14 cellular contexts compared by ENCODE assay signal in the genomic region with DNA sequence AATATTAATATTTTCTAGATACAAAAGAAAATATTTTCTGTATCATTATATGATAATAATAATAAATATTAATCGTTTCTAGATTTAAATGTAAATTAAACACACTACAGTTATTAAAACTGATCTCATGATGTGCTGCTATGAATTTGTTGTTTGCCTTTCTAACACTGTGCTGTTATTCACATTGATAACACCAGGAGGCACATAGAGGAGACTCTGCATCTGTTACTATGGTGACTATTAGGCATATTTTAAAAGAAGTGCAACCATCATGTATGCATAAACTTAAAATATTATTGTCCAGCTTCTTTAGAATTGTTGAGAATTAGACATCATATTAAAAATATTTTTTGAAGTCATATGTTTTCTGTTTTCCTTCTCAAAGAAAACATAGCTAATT. TPM values are rescaled to one million over a fixed set of nuclear protein-coding genes. Genes with fewer than 3 reads are reported as not detected.
DNase-seq lines count a peak whose midpoint lies in the region; ATAC-seq, FAIRE-seq and TF ChIP-seq lines count a peak whose summit lies in the region.
"Had no signal": no experiment of that assay in that cellular context is flagged by ENCODE, and none has a peak within 500 bp of the region (broad histone marks: within the 10 kb centered on the region; RNA-seq: fewer than 3 reads in every experiment).

No MANE protein-coding gene starts in this region.

- CTCF ChIA-PET in A673 (lab: Charles Lee): no interaction called here
- CTCF ChIA-PET in activated naive CD4-positive, alpha-beta T cell treated with anti-CD3 and anti-CD28 coated beads for 36 hours (lab: Charles Lee): no interaction called here

- peaks cover 9% of the 10 kb centered on the region for H3K9me3 Mint-ChIP-seq in astrocyte (ENCODE audit: unreplicated experiment)
- H3K9me3 Mint-ChIP-seq in activated naive CD4-positive, alpha-beta T cell treated with anti-CD3 and anti-CD28 coated beads for 36 hours: no peaks in the 10 kb centered on the region

- no peak for ATAC-seq in GM19467 (IDR thresholded peaks at IDR 0.05; ENCODE audit: unreplicated experiment)

- H4K20me1 ChIP-seq in astrocyte (ENCODE audit: insufficient read depth, low read length) (no peaks in the 10 kb centered on the region), hepatocyte (ENCODE audit: insufficient read depth, poor library complexity, severe bottlenecking) (no peaks in the 10 kb centered on the region)

- no peaks in the 10 kb centered on the region for H3K36me3 Mint-ChIP-seq in astrocyte (ENCODE audit: low read depth, unreplicated experiment)
- H3K36me3 Mint-ChIP-seq in activated naive CD4-positive, alpha-beta T cell treated with anti-CD3 and anti-CD28 coated beads for 36 hours (ENCODE audit: low read depth): no peaks in the 10 kb centered on the region
- H3K36me3 Mint-ChIP-seq: CD8-positive, alpha-beta memory T cell had no signal

- H3K4me3 ChIP-seq in A673 (ENCODE audit: low read depth, low read length, poor library complexity, severe bottlenecking): no peak overlapping the region
- no peak overlapping the region for H3K4me3 ChIP-seq in astrocyte (ENCODE audit: insufficient read depth, low read depth, low read length)
- no peak overlapping the region for H3K4me3 ChIP-seq in hepatocyte
- H3K4me3 ChIP-seq: dorsolateral prefrontal cortex, prostate gland had no signal

- peaks cover 13% of the 10 kb centered on the region for H3K4me1 Mint-ChIP-seq in astrocyte (ENCODE audit: low read depth, unreplicated experiment)
- H3K4me1 Mint-ChIP-seq in activated naive CD4-positive, alpha-beta T cell treated with anti-CD3 and anti-CD28 coated beads for 36 hours (ENCODE audit: low read depth): no peaks in the 10 kb centered on the region
- H3K4me1 Mint-ChIP-seq: CD8-positive, alpha-beta memory T cell had no signal

- H3K9me3 ChIP-seq in A673 (ENCODE audit: low read depth, low read length, poor library complexity, severe bottlenecking) (peaks cover 10% of the 10 kb centered on the region), astrocyte (ENCODE audit: insufficient read depth, low read depth, low read length) (no peaks in the 10 kb centered on the region), hepatocyte (ENCODE audit: low read depth) (no peaks in the 10 kb centered on the region)
- H3K9me3 ChIP-seq: prostate gland had no signal

- H3K9ac ChIP-seq in astrocyte (ENCODE audit: low read length): no peak overlapping the region

- H3K4me3 Mint-ChIP-seq in astrocyte (ENCODE audit: unreplicated experiment): no peak overlapping the region
- H3K4me3 Mint-ChIP-seq in activated naive CD4-positive, alpha-beta T cell treated with anti-CD3 and anti-CD28 coated beads for 36 hours: no peak overlapping the region
- H3K4me3 Mint-ChIP-seq: activated T-cell treated with anti-CD3 and anti-CD28 coated beads, Interleukin-2, amount 50 U/mL, for 24 hours; CD8-positive, alpha-beta memory T cell had no signal

- no peak overlapping the region for H3K27ac ChIP-seq in A673 (ENCODE audit: low read depth, low read length, poor library complexity, severe bottlenecking)
- no peak overlapping the region for H3K27ac ChIP-seq in astrocyte (ENCODE audit: low read depth, low read length)
- no peak overlapping the region for H3K27ac ChIP-seq in hepatocyte
- H3K27ac ChIP-seq: dorsolateral prefrontal cortex, prostate gland had no signal

- H3K9me2 ChIP-seq in hepatocyte (replicated peaks; ENCODE audit: insufficient read depth): no peaks in the 10 kb centered on the region

- POLR2A ChIA-PET in A673 (lab: Charles Lee; ENCODE audit: low non-redundant PET): no interaction called here

- H3K27me3 ChIP-seq in A673 (replicated peaks; ENCODE audit: insufficient read depth, low read depth, low read length, poor library complexity) (no peaks in the 10 kb centered on the region), astrocyte (ENCODE audit: insufficient read depth, low read length) (no peaks in the 10 kb centered on the region), hepatocyte (no peaks in the 10 kb centered on the region)
- H3K27me3 ChIP-seq: dorsolateral prefrontal cortex had no signal

- H3K4me1 ChIP-seq in A673 (ENCODE audit: insufficient read depth, low read length, poor library complexity, severe bottlenecking): peaks cover 31% of the 10 kb centered on the region
- H3K4me1 ChIP-seq in astrocyte (ENCODE audit: insufficient read depth, low read length): no peaks in the 10 kb centered on the region
- no peaks in the 10 kb centered on the region for H3K4me1 ChIP-seq in hepatocyte (ENCODE audit: insufficient read depth)
- H3K4me1 ChIP-seq: prostate gland had no signal

- TF ChIP-seq CTCF in A673 (conservative IDR thresholded peaks at IDR 0.05; ENCODE audit: low read depth, low read length) (peak; percentile 57), astrocyte (IDR thresholded peaks at IDR 0.05; ENCODE audit: insufficient read depth, low read depth, low read length) (peak; percentile 51), hepatocyte (IDR thresholded peaks at IDR 0.05; ENCODE audit: poor library complexity) (peak; percentile 31)

- no peaks in the 10 kb centered on the region for H3K27me3 Mint-ChIP-seq in astrocyte (ENCODE audit: low read depth, unreplicated experiment)
- H3K27me3 Mint-ChIP-seq in activated naive CD4-positive, alpha-beta T cell treated with anti-CD3 and anti-CD28 coated beads for 36 hours (ENCODE audit: low read depth): no peaks in the 10 kb centered on the region
- H3K27me3 Mint-ChIP-seq: activated T-cell treated with anti-CD3 and anti-CD28 coated beads, Interleukin-2, amount 50 U/mL, for 24 hours; CD8-positive, alpha-beta memory T cell had no signal

- TF ChIP-seq RAD21 in Ishikawa (IDR thresholded peaks at IDR 0.05; ENCODE audit: low read depth): peak; percentile 52

- H3K79me2 ChIP-seq in astrocyte (ENCODE audit: insufficient read depth, low read length) (no peaks in the 10 kb centered on the region), hepatocyte (no peaks in the 10 kb centered on the region)

- 60% methylated on average over 1 of the region's 1 CpG for WGBS in hepatocyte (ENCODE audit: low lambda C conversion rate, missing lambda C conversion rate)

- no peak for TF ChIP-seq EP300 in Ishikawa (IDR thresholded peaks at IDR 0.05; ENCODE audit: borderline replicate concordance)

- H3K4me2 ChIP-seq in astrocyte (ENCODE audit: low read length): no peak overlapping the region
- H3K4me2 ChIP-seq in hepatocyte: no peak overlapping the region

- intact Hi-C loops in A673 (cut with micrococcal nuclease; ENCODE audit: unreplicated experiment): no loop called here
- intact Hi-C loops in activated naive CD4-positive, alpha-beta T cell treated with anti-CD3 and anti-CD28 coated beads for 36 hours (cut with micrococcal nuclease): no loop called here

- no peak overlapping the region for H3K27ac Mint-ChIP-seq in astrocyte (ENCODE audit: unreplicated experiment)
- no peak overlapping the region for H3K27ac Mint-ChIP-seq in activated naive CD4-positive, alpha-beta T cell treated with anti-CD3 and anti-CD28 coated beads for 36 hours
- H3K27ac Mint-ChIP-seq: activated T-cell treated with anti-CD3 and anti-CD28 coated beads, Interleukin-2, amount 50 U/mL, for 24 hours; CD8-positive, alpha-beta memory T cell had no signal

- H2AFZ ChIP-seq in astrocyte (ENCODE audit: low read depth, low read length) (no peak overlapping the region), hepatocyte (no peak overlapping the region)

- no peaks in the 10 kb centered on the region for H3K36me3 ChIP-seq in A673 (ENCODE audit: insufficient read depth, low read length, poor library complexity, severe bottlenecking)
- no peaks in the 10 kb centered on the region for H3K36me3 ChIP-seq in astrocyte (ENCODE audit: insufficient read depth, low read length)
- H3K36me3 ChIP-seq in hepatocyte (replicated peaks; ENCODE audit: insufficient read depth, low read depth): no peaks in the 10 kb centered on the region
- H3K36me3 ChIP-seq: prostate gland had no signal

- FAIRE-seq in astrocyte (lab: Jason Lieb, UNC): no peak

- no TSS peak for BruUV-seq in A673 (replicated peaks; lab: Mats Ljungman, UMichigan)

- DNase-seq in A673 (ENCODE audit: low spot score) (peak; percentile 55), astrocyte (ENCODE audit: low read depth) (peak; percentile 36), hepatocyte (ENCODE audit: low spot score) (no peak), putamen (ENCODE audit: low spot score) (no peak), NCI-H2196 (lab: John Stamatoyannopoulos, UW; ENCODE audit: unreplicated experiment) (no peak)
- DNase-seq in activated naive CD4-positive, alpha-beta T cell treated with anti-CD3 and anti-CD28 coated beads for 36 hours: no peak
- DNase-seq: activated T-cell treated with anti-CD3 and anti-CD28 coated beads, Interleukin-2, amount 50 U/mL, for 24 hours; CD8-positive, alpha-beta memory T cell; dorsolateral prefrontal cortex; Karpas-422; T-helper 9 cell had no signal

TF ChIP-seq in Ishikawa, 13 proteins besides CTCF, POLR2A, EP300 and RAD21 (continues in another document):
- TF ChIP-seq CREB1 (IDR thresholded peaks at IDR 0.05; ENCODE audit: low read depth) (no peak), YY1 (IDR thresholded peaks at IDR 0.05; ENCODE audit: low read depth) (no peak), ZBTB7A (IDR thresholded peaks at IDR 0.05; ENCODE audit: low read depth) (no peak)
- TF ChIP-seq, protein P1, sequence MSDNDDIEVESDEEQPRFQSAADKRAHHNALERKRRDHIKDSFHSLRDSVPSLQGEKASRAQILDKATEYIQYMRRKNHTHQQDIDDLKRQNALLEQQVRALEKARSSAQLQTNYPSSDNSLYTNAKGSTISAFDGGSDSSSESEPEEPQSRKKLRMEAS (IDR thresholded peaks at IDR 0.05): no peak
- TF ChIP-seq, protein P2, sequence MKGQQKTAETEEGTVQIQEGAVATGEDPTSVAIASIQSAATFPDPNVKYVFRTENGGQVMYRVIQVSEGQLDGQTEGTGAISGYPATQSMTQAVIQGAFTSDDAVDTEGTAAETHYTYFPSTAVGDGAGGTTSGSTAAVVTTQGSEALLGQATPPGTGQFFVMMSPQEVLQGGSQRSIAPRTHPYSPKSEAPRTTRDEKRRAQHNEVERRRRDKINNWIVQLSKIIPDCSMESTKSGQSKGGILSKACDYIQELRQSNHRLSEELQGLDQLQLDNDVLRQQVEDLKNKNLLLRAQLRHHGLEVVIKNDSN (IDR thresholded peaks at IDR 0.05): no peak

RNA-seq across cellular contexts. Expression of gene PDGFC, which starts 11.8 kb away (rescaled TPM):
- total RNA-seq in A673 (2021) (28.0 and 32.6 TPM in 2 replicates), astrocyte (167 and 188 TPM in 2 replicates), hepatocyte (58.7 and 63.3 TPM in 2 replicates)
- 30.2 and 35.5 TPM in 2 replicates for polyA plus RNA-seq in hepatocyte
- not detected for total RNA-seq in activated naive CD4-positive, alpha-beta T cell treated with anti-CD3 and anti-CD28 coated beads for 36 hours
- polyA plus RNA-seq: CD8-positive, alpha-beta memory T cell had no signal

Comparison
In these comparisons a context has a peak if more than half of its experiments do, and no peak if none do; other contexts are left out.
1. DNase-seq: peak in A673 (single experiment) and astrocyte (single experiment); none in hepatocyte (single experiment), activated naive CD4-positive, alpha-beta T cell treated with anti-CD3 and anti-CD28 coated beads for 36 hours (single experiment), putamen (single experiment) and NCI-H2196 (single experiment).
2. RNA of gene PDGFC, which starts 11.8 kb away (total RNA-seq): 167 to 188 TPM in astrocyte, 58.7 to 63.3 TPM in hepatocyte and 28.0 to 32.6 TPM in A673; not detected in activated naive CD4-positive, alpha-beta T cell treated with anti-CD3 and anti-CD28 coated beads for 36 hours; every median in the first group is over 10 times any median in the second.
3. Peak in every context shown above with its lines, with median percentiles within 50 percentile points of each other: CTCF ChIP-seq.